ENCODE assay signal across 12 cellular contexts in genomic region chr5:169024426-169024825, GRCh38.
"Had no signal": no experiment of that assay in that cellular context is flagged by ENCODE, and none has a peak within 500 bp of the region (broad histone marks: within the 10 kb centered on the region; RNA-seq: fewer than 3 reads in every experiment).

No MANE protein-coding gene starts in this region.

- ATAC-seq: activated CD4-positive, CD25-positive, alpha-beta regulatory T cell treated with anti-CD3 and anti-CD28 coated beads, Interleukin-2, amount 50 U/mL, for 24 hours; activated naive CD4-positive, alpha-beta T cell treated with anti-CD3 and anti-CD28 coated beads, Interleukin-2, amount 50 U/mL, for 72 hours; naive thymus-derived CD4-positive, alpha-beta T cell had no signal

- H3K36me3 ChIP-seq: breast epithelium, esophagus squamous epithelium, prostate gland, uterus had no signal

- H3K9me3 ChIP-seq: breast epithelium, esophagus squamous epithelium, prostate gland, uterus had no signal

- DNase-seq: amniotic stem cell; esophagus squamous epithelium; kidney; naive thymus-derived CD4-positive, alpha-beta T cell; stimulated activated CD4-positive, alpha-beta T cell treated with anti-CD3 and anti-CD28 coated beads, Interleukin-12 subunit alpha, Interleukin-12 subunit beta, amount 100 ng/mL, for 4 hours; stimulated activated naive CD4-positive, alpha-beta T cell; uterus had no signal

- H3K4me3 ChIP-seq: breast epithelium, esophagus squamous epithelium, lung, prostate gland, uterus had no signal

- H3K27me3 ChIP-seq: breast epithelium, uterus had no signal

- H3K4me1 ChIP-seq: breast epithelium, prostate gland, uterus had no signal

- H3K27ac ChIP-seq: breast epithelium, esophagus squamous epithelium, prostate gland, uterus had no signal
